8 cellular contexts compared by ENCODE assay signal in the genomic region with DNA sequence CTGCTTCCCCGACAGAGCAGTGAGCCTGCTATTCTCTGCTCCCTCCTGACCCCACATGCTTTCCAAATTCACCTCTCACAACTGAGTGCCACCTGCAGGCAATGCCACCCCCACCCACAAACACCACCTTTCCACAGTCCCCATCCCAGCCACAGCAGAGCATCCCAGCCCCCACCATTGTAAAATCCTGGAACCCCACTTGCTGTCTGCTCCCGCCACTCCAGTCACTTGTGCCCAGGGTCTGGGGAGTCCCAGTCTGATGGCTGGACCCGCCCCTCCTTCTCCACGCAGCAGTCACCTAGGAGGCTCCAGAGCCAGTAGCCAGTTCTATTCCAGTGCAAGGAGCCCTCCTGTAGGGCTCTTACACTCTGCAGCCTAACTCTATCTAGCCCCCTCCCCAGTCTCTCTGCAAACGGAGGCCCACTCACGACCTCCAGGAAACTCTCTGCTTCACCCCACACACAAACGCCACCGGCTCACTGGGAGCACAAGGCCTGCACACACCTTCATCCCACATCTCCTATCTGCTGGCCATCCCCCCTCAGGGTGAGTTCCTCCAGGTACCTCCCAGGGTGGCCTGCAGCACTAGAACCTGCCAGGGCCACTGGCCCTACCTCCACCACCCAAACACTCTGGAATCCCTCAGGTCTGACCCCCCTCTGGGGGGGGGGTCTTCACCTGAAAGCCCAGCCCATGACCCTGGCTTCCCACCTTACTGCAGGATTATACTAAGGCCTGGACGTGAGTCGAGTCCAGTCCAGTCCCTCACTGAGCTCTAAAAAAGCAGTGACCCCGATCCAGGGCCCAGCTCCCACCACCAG. TPM values are rescaled to one million over a fixed set of nuclear protein-coding genes. Genes with fewer than 3 reads are reported as not detected.
A peak's percentile ranks its signal among the peaks of the same experiment; 100 is the strongest.
DNase-seq lines count a peak whose midpoint lies in the region; ATAC-seq and TF ChIP-seq lines count a peak whose summit lies in the region.

No MANE protein-coding gene starts in this region.

- peaks cover 8% of the 10 kb centered on the region for H3K9me3 Mint-ChIP-seq in glutamatergic neuron (ENCODE audit: unreplicated experiment)

- no peaks in the 10 kb centered on the region for H3K27me3 ChIP-seq in skeletal muscle satellite cell (ENCODE audit: control insufficient read depth, insufficient read depth, low read length)

- no peak for TF ChIP-seq CTCF in GM13977 (IDR thresholded peaks at IDR 0.05; ENCODE audit: extremely low read depth, insufficient read depth, missing control alignments)
- TF ChIP-seq CTCF in glutamatergic neuron (IDR thresholded peaks at IDR 0.05; ENCODE audit: partially characterized antibody, unreplicated experiment), result no peak

- H3K4me3 Mint-ChIP-seq in T-helper 17 cell (peak overlapping the region; percentile 95), glutamatergic neuron (ENCODE audit: unreplicated experiment) (peak overlapping the region; percentile 93)

- H3K4me1 Mint-ChIP-seq in T-helper 17 cell (peaks cover 40% of the 10 kb centered on the region), glutamatergic neuron (ENCODE audit: low read depth, unreplicated experiment) (peaks cover 18% of the 10 kb centered on the region)

- H3K27ac Mint-ChIP-seq in T-helper 17 cell (peak overlapping the region; percentile 92), glutamatergic neuron (ENCODE audit: unreplicated experiment) (no peak overlapping the region)

- ATAC-seq in T-helper 17 cell, result no peak
- no peak for ATAC-seq in GM18511 (IDR thresholded peaks at IDR 0.05; ENCODE audit: unreplicated experiment)
- ATAC-seq in HG03097 (IDR thresholded peaks at IDR 0.05; ENCODE audit: low FRiP score, unreplicated experiment), result no peak

- in situ Hi-C loops in GM13977 (cut with MboI; ENCODE audit: low pct_unique_long_range_greater_than_20kb, low sequenced_read_pairs, unreplicated experiment), result loop anchor here (25.0 kb wide), 1 partner anchor 109 kb away; no protein-coding TSS in a partner anchor

- peak overlapping the region; percentile 99 for H3K4me3 ChIP-seq in skeletal muscle satellite cell (ENCODE audit: low read length)

- H3K9me3 ChIP-seq in T-helper 17 cell (ENCODE audit: control insufficient read depth, low read length, poor library complexity, severe bottlenecking) (no peaks in the 10 kb centered on the region), skeletal muscle satellite cell (replicated peaks; ENCODE audit: low read length) (no peaks in the 10 kb centered on the region)

- peak overlapping the region; percentile 97 for H3K9ac ChIP-seq in skeletal muscle satellite cell (ENCODE audit: low read depth, low read length)

- H3K36me3 Mint-ChIP-seq in T-helper 17 cell (ENCODE audit: low read depth) (no peaks in the 10 kb centered on the region), glutamatergic neuron (ENCODE audit: unreplicated experiment) (no peaks in the 10 kb centered on the region)

- peaks cover 51% of the 10 kb centered on the region for H3K36me3 ChIP-seq in skeletal muscle satellite cell (ENCODE audit: insufficient read depth, low read length)

- no peaks in the 10 kb centered on the region for H3K27me3 Mint-ChIP-seq in T-helper 17 cell
- peaks cover 13% of the 10 kb centered on the region for H3K27me3 Mint-ChIP-seq in glutamatergic neuron (ENCODE audit: unreplicated experiment)

- peak overlapping the region; percentile 99 for H3K4me2 ChIP-seq in skeletal muscle satellite cell (ENCODE audit: low read length)

- H3K4me1 ChIP-seq in skeletal muscle satellite cell (ENCODE audit: control insufficient read depth, insufficient read depth, low read length), result peaks cover 61% of the 10 kb centered on the region

- DNase-seq in GM13977 (ENCODE audit: low spot score), result peak; percentile 14
- no peak for DNase-seq in T-helper 17 cell
- peak; percentile 15 for DNase-seq in glutamatergic neuron
- DNase-seq in SK-N-DZ (ENCODE audit: low spot score), result no peak
- DNase-seq in DMS79 treated with DMSO at 0.1 percent for 48 hours (lab: John Stamatoyannopoulos, UW), result no peak

RNA-seq across cellular contexts. Expression of gene GNB1L, which starts 1.4 kb away (rescaled TPM):
- total RNA-seq in T-helper 17 cell (1 to 10 TPM; 5.0 to 6.2 TPM), glutamatergic neuron (ENCODE audit: unreplicated experiment) (5.0 TPM)
- 3.7 and 7.9 TPM in 2 replicates for total RNA-seq in skeletal muscle satellite cell (2012; rRNA removed)
- 10.7 and 14.6 TPM in 2 replicates for polyA plus RNA-seq in SK-N-DZ (2014; cell fraction: cytosol; rRNA removed)
- 7.8 and 8.6 TPM in 2 replicates for polyA plus RNA-seq in SK-N-DZ (2014; cell fraction: nucleus; rRNA removed)

RNA-seq across cellular contexts. Expression of gene RTL10, which starts 1.4 kb away (rescaled TPM):
- 10 to 100 TPM; 12.4 to 13.1 TPM for total RNA-seq in T-helper 17 cell
- 12.1 TPM for total RNA-seq in glutamatergic neuron (ENCODE audit: unreplicated experiment)
- 9.4 and 12.0 TPM in 2 replicates for total RNA-seq in skeletal muscle satellite cell (2012; rRNA removed)
- 11.0 and 14.0 TPM in 2 replicates for polyA plus RNA-seq in SK-N-DZ (2014; cell fraction: cytosol; rRNA removed)
- polyA plus RNA-seq in SK-N-DZ (2014; cell fraction: nucleus; rRNA removed), result 10.2 and 16.6 TPM in 2 replicates

Comparison
In these comparisons a context has a peak if more than half of its experiments do, and no peak if none do; other contexts are left out.
1. DNase-seq: peak in GM13977 (single experiment) and glutamatergic neuron (single experiment); none in T-helper 17 cell (0 of 3), SK-N-DZ (single experiment) and DMS79 treated with DMSO at 0.1 percent for 48 hours (single experiment).